In genomic region chr9:136844766-136845464, GRCh38 we compare ENCODE assay signal across 20 cellular contexts. TPM values are rescaled to one million over a fixed set of nuclear protein-coding genes. Genes with fewer than 3 reads are reported as not detected.
DNase-seq lines count a peak whose midpoint lies in the region; ATAC-seq and TF ChIP-seq lines count a peak whose summit lies in the region.
"Had no signal": no experiment of that assay in that cellular context is flagged by ENCODE, and none has a peak within 500 bp of the region (broad histone marks: within the 10 kb centered on the region; RNA-seq: fewer than 3 reads in every experiment).

No MANE protein-coding gene starts in this region.

- TF ChIP-seq CTCF in CD4-positive, alpha-beta T cell (IDR thresholded peaks at IDR 0.05) = no peak

- ATAC-seq in CD4-positive, alpha-beta T cell (ENCODE audit: poor library complexity) = no peak
- ATAC-seq in memory B cell (ENCODE audit: low read depth) (no peak), GM18519 (IDR thresholded peaks at IDR 0.05; ENCODE audit: low FRiP score, unreplicated experiment) (no peak)
- ATAC-seq: A549; activated T-helper 17 cell treated with anti-CD3 and anti-CD28 coated beads, Interleukin-2, amount 50 U/mL, for 72 hours; PC-3 had no signal

- H3K27ac Mint-ChIP-seq in activated CD4-positive, alpha-beta T cell treated with anti-CD3 and anti-CD28 coated beads, Interleukin-2, amount 10 ng/mL, durations not matched to agents 24 days and 14 days = no peak overlapping the region
- H3K27ac Mint-ChIP-seq in CD4-positive, alpha-beta T cell = no peak overlapping the region
- peak overlapping the region; percentile 11 for H3K27ac Mint-ChIP-seq in activated T-cell treated with anti-CD3 and anti-CD28 coated beads, Interleukin-2, amount 50 U/mL, for 24 hours
- H3K27ac Mint-ChIP-seq in memory B cell = peak overlapping the region; percentile 50
- H3K27ac Mint-ChIP-seq: activated T-helper 17 cell treated with anti-CD3 and anti-CD28 coated beads, Interleukin-2, amount 50 U/mL, for 72 hours had no signal

- H3K27me3 ChIP-seq in CD4-positive, alpha-beta T cell (ENCODE audit: control insufficient read depth, insufficient read depth, low read length) = peaks cover 15% of the 10 kb centered on the region
- H3K27me3 ChIP-seq: adrenal gland had no signal

- H3K4me1 Mint-ChIP-seq in activated CD4-positive, alpha-beta T cell treated with anti-CD3 and anti-CD28 coated beads, Interleukin-2, amount 10 ng/mL, durations not matched to agents 24 days and 14 days = peaks cover 19% of the 10 kb centered on the region
- H3K4me1 Mint-ChIP-seq in CD4-positive, alpha-beta T cell (ENCODE audit: low read depth) = peaks cover 23% of the 10 kb centered on the region
- H3K4me1 Mint-ChIP-seq in activated T-cell treated with anti-CD3 and anti-CD28 coated beads, Interleukin-2, amount 50 U/mL, for 24 hours (ENCODE audit: low read depth) = peaks cover 29% of the 10 kb centered on the region
- H3K4me1 Mint-ChIP-seq in memory B cell = peaks cover 9% of the 10 kb centered on the region
- H3K4me1 Mint-ChIP-seq: activated T-helper 17 cell treated with anti-CD3 and anti-CD28 coated beads, Interleukin-2, amount 50 U/mL, for 72 hours had no signal

- intact Hi-C loops in activated CD4-positive, alpha-beta T cell treated with anti-CD3 and anti-CD28 coated beads, Interleukin-2, amount 10 ng/mL, durations not matched to agents 24 days and 14 days (cut with micrococcal nuclease) = loop anchor here (5.0 to 10.0 kb wide), 2 partner anchors 202 to 320 kb away; partner anchors contain the start of gene NPDC1
- intact Hi-C loops in CD4-positive, alpha-beta T cell (cut with DNase I, micrococcal nuclease) = loop anchor here (2.0 to 10.0 kb wide), 3 partner anchors 38 to 190 kb away; partner anchors contain the start of genes C8G (in 1 of the 2), FBXW5 (in 1 of the 2) and RABL6 (in 1 of the 2)

- peak overlapping the region; percentile 28 for H3K4me3 Mint-ChIP-seq in activated CD4-positive, alpha-beta T cell treated with anti-CD3 and anti-CD28 coated beads, Interleukin-2, amount 10 ng/mL, durations not matched to agents 24 days and 14 days
- H3K4me3 Mint-ChIP-seq in CD4-positive, alpha-beta T cell = peak overlapping the region; percentile 51
- no peak overlapping the region for H3K4me3 Mint-ChIP-seq in activated T-cell treated with anti-CD3 and anti-CD28 coated beads, Interleukin-2, amount 50 U/mL, for 24 hours
- no peak overlapping the region for H3K4me3 Mint-ChIP-seq in memory B cell
- H3K4me3 Mint-ChIP-seq: activated T-helper 17 cell treated with anti-CD3 and anti-CD28 coated beads, Interleukin-2, amount 50 U/mL, for 72 hours had no signal

- no peak overlapping the region for H3K27ac ChIP-seq in CD4-positive, alpha-beta T cell (ENCODE audit: low read depth, low read length)
- H3K27ac ChIP-seq: adrenal gland, BLaER1, breast epithelium, upper lobe of left lung had no signal

- H3K27me3 Mint-ChIP-seq in activated CD4-positive, alpha-beta T cell treated with anti-CD3 and anti-CD28 coated beads, Interleukin-2, amount 10 ng/mL, durations not matched to agents 24 days and 14 days = peaks cover 7% of the 10 kb centered on the region
- H3K27me3 Mint-ChIP-seq in CD4-positive, alpha-beta T cell = peaks cover 33% of the 10 kb centered on the region
- H3K27me3 Mint-ChIP-seq in activated T-cell treated with anti-CD3 and anti-CD28 coated beads, Interleukin-2, amount 50 U/mL, for 24 hours = peaks cover 32% of the 10 kb centered on the region
- peaks cover 7% of the 10 kb centered on the region for H3K27me3 Mint-ChIP-seq in memory B cell

- peaks cover 22% of the 10 kb centered on the region for H3K36me3 Mint-ChIP-seq in activated CD4-positive, alpha-beta T cell treated with anti-CD3 and anti-CD28 coated beads, Interleukin-2, amount 10 ng/mL, durations not matched to agents 24 days and 14 days (ENCODE audit: low read depth)
- peaks cover 10% of the 10 kb centered on the region for H3K36me3 Mint-ChIP-seq in CD4-positive, alpha-beta T cell (ENCODE audit: low read depth)
- H3K36me3 Mint-ChIP-seq in activated T-cell treated with anti-CD3 and anti-CD28 coated beads, Interleukin-2, amount 50 U/mL, for 24 hours (ENCODE audit: low read depth) = peaks cover 15% of the 10 kb centered on the region
- H3K36me3 Mint-ChIP-seq in memory B cell = peaks cover 4% of the 10 kb centered on the region

- CTCF ChIA-PET in CD4-positive, alpha-beta T cell (lab: Charles Lee) = no interaction called here

- H3K9me3 ChIP-seq in CD4-positive, alpha-beta T cell (ENCODE audit: control insufficient read depth, low read length) = no peaks in the 10 kb centered on the region
- H3K9me3 ChIP-seq: A549, adrenal gland, breast epithelium, upper lobe of left lung had no signal

- POLR2A ChIA-PET in CD4-positive, alpha-beta T cell (lab: Charles Lee) = interaction anchor here (0.6 to 1.6 kb wide), 2 partner anchors 37 to 41 kb away, joined by 3 to 4 read pairs; partner anchors contain the start of gene TRAF2

- no peak for DNase-seq in activated CD4-positive, alpha-beta T cell treated with anti-CD3 and anti-CD28 coated beads, Interleukin-2, amount 10 ng/mL, durations not matched to agents 24 days and 14 days
- no peak for DNase-seq in activated CD4-positive, alpha-beta T cell treated with anti-CD3 and anti-CD28 coated beads, Interleukin-2, amount 50 U/mL, for 1 hour
- DNase-seq in CD4-positive, alpha-beta T cell = no peak
- no peak for DNase-seq in activated T-cell treated with anti-CD3 and anti-CD28 coated beads, Interleukin-2, amount 50 U/mL, for 24 hours
- DNase-seq in memory B cell (ENCODE audit: low spot score in 2 of 2) (no peak), ureter (ENCODE audit: low spot score) (no peak), medulla oblongata (ENCODE audit: extremely low spot score) (no peak)
- DNase-seq: HCEC 1CT, NCI-H1105 treated with DMSO at 0.1 percent for 48 hours, NCI-H2081, NCI-H446, PC-3, SHP77 treated with DMSO at 0.1 percent for 48 hours had no signal

- H3K9me3 Mint-ChIP-seq in activated CD4-positive, alpha-beta T cell treated with anti-CD3 and anti-CD28 coated beads, Interleukin-2, amount 10 ng/mL, durations not matched to agents 24 days and 14 days = no peaks in the 10 kb centered on the region
- no peaks in the 10 kb centered on the region for H3K9me3 Mint-ChIP-seq in CD4-positive, alpha-beta T cell
- no peaks in the 10 kb centered on the region for H3K9me3 Mint-ChIP-seq in activated T-cell treated with anti-CD3 and anti-CD28 coated beads, Interleukin-2, amount 50 U/mL, for 24 hours
- H3K9me3 Mint-ChIP-seq in memory B cell = no peaks in the 10 kb centered on the region
- H3K9me3 Mint-ChIP-seq: activated T-helper 17 cell treated with anti-CD3 and anti-CD28 coated beads, Interleukin-2, amount 50 U/mL, for 72 hours had no signal

RNA-seq across cellular contexts. Expression of gene AJM1, which starts 2.6 kb away (rescaled TPM):
- 5.7 and 5.9 TPM in 2 replicates for total RNA-seq in activated CD4-positive, alpha-beta T cell treated with anti-CD3 and anti-CD28 coated beads, Interleukin-2, amount 10 ng/mL, durations not matched to agents 24 days and 14 days
- total RNA-seq in CD4-positive, alpha-beta T cell = 1 to 10 TPM; 1.1 to 1.2 TPM
- total RNA-seq in ureter = 4.8 TPM

RNA-seq across cellular contexts. Expression of gene PHPT1, which starts 4.3 kb away (rescaled TPM):
- 134 and 145 TPM in 2 replicates for total RNA-seq in activated CD4-positive, alpha-beta T cell treated with anti-CD3 and anti-CD28 coated beads, Interleukin-2, amount 10 ng/mL, durations not matched to agents 24 days and 14 days
- 10 to 100 TPM; 13.6 to 17.8 TPM for total RNA-seq in CD4-positive, alpha-beta T cell
- total RNA-seq in ureter = 109 TPM

RNA-seq across cellular contexts. Expression of gene MAMDC4, which starts 7.2 kb away (rescaled TPM):
- total RNA-seq in activated CD4-positive, alpha-beta T cell treated with anti-CD3 and anti-CD28 coated beads, Interleukin-2, amount 10 ng/mL, durations not matched to agents 24 days and 14 days = 24.7 and 30.1 TPM in 2 replicates
- total RNA-seq in CD4-positive, alpha-beta T cell = 1 to 10 TPM; 2.2 to 3.4 TPM
- 10.7 TPM for total RNA-seq in ureter

RNA-seq across cellular contexts. Expression of gene EDF1, which starts 21.2 kb away (rescaled TPM):
- total RNA-seq in activated CD4-positive, alpha-beta T cell treated with anti-CD3 and anti-CD28 coated beads, Interleukin-2, amount 10 ng/mL, durations not matched to agents 24 days and 14 days = 378 and 380 TPM in 2 replicates
- total RNA-seq in CD4-positive, alpha-beta T cell = 100 to 1,000 TPM; 215 to 220 TPM
- 338 TPM for total RNA-seq in ureter

RNA-seq across cellular contexts. Expression of gene RABL6, which starts 37.2 kb away (rescaled TPM):
- 116 and 119 TPM in 2 replicates for total RNA-seq in activated CD4-positive, alpha-beta T cell treated with anti-CD3 and anti-CD28 coated beads, Interleukin-2, amount 10 ng/mL, durations not matched to agents 24 days and 14 days
- total RNA-seq in CD4-positive, alpha-beta T cell = 10 to 100 TPM; 46.4 to 48.5 TPM
- 60.2 TPM for total RNA-seq in ureter

Comparison
In these comparisons a context has a peak if more than half of its experiments do, and no peak if none do; other contexts are left out.
1. H3K27ac Mint-ChIP-seq: peak in activated T-cell treated with anti-CD3 and anti-CD28 coated beads, Interleukin-2, amount 50 U/mL, for 24 hours (single experiment) and memory B cell (single experiment); none in activated CD4-positive, alpha-beta T cell treated with anti-CD3 and anti-CD28 coated beads, Interleukin-2, amount 10 ng/mL, durations not matched to agents 24 days and 14 days (single experiment) and CD4-positive, alpha-beta T cell (single experiment).
2. H3K4me3 Mint-ChIP-seq: peak in activated CD4-positive, alpha-beta T cell treated with anti-CD3 and anti-CD28 coated beads, Interleukin-2, amount 10 ng/mL, durations not matched to agents 24 days and 14 days (single experiment) and CD4-positive, alpha-beta T cell (single experiment); none in activated T-cell treated with anti-CD3 and anti-CD28 coated beads, Interleukin-2, amount 50 U/mL, for 24 hours (single experiment) and memory B cell (single experiment).